In the genomic region with DNA sequence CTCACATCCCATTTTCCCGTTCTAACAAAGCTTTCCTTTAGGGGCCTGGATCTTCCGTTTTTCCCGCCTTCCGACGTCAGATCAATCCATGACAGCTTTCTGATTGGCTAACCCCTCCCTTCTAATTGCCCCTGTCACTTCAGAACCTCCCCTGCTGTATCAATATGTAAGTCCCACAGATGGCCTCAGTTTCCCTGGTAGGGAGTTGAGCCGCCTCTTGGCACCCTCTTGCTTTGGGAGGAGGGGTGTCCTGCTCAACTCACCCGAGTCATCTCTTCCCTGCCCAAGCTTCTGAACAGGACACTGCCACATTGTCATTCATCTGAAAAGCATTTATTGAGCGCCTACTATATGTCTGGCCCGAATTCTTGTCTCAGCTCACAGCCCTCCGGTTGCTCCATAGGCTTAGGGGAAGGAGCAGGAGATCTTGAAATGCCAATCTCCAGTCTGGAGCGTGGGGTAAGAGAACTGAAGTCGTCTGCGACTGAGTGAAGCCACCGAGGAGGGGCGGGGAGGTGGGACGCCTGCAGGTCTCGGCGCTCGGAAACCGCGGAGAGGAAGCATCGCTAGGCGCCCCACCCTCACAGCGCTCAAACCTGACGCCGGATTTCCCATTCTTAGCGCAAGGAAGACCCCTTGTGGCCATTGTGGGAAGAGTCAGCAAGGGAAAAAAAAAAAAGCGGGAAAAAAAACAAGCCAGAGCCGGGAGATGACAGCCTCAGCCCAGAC, we compare ENCODE assay signal across 8 cellular contexts. TPM values are rescaled to one million over a fixed set of nuclear protein-coding genes. Genes with fewer than 3 reads are reported as not detected.
DNase-seq lines count a peak whose midpoint lies in the region; ATAC-seq, FAIRE-seq and TF ChIP-seq lines count a peak whose summit lies in the region.

No MANE protein-coding gene starts in this region.

- peak overlapping the region; percentile 82 for H2AFZ ChIP-seq in GM23248
- H2AFZ ChIP-seq in astrocyte (ENCODE audit: low read depth, low read length), result peak overlapping the region; percentile 75

- H3K36me3 Mint-ChIP-seq in astrocyte (ENCODE audit: low read depth, unreplicated experiment), result no peaks in the 10 kb centered on the region

- in situ Hi-C loops in GM23248 (cut with MboI), result no loop called here
- in situ Hi-C loops in gastrocnemius medialis (cut with MboI; ENCODE audit: low sequenced_read_pairs in 4 of 4), result loop anchor here in 3 of 4 donors (5.0 to 25.0 kb wide), 3 partner anchors 151 to 429 kb away; a partner anchor contains a TSS

- peak overlapping the region; percentile 76 for H3K4me3 Mint-ChIP-seq in astrocyte (ENCODE audit: unreplicated experiment)

- ATAC-seq in gastrocnemius medialis, result peak; percentile 42 to 45
- no peak for ATAC-seq in HG03378 (IDR thresholded peaks at IDR 0.05; ENCODE audit: unreplicated experiment)

- H3K27ac Mint-ChIP-seq in astrocyte (ENCODE audit: unreplicated experiment), result no peak overlapping the region

- H4K20me1 ChIP-seq in GM23248 (ENCODE audit: insufficient read depth), result no peaks in the 10 kb centered on the region
- H4K20me1 ChIP-seq in astrocyte (ENCODE audit: insufficient read depth, low read length), result no peaks in the 10 kb centered on the region

- H3K27me3 ChIP-seq in BE2C, result peaks cover 8% of the 10 kb centered on the region
- no peaks in the 10 kb centered on the region for H3K27me3 ChIP-seq in GM23248 (replicated peaks; ENCODE audit: insufficient read depth)
- peaks cover 16% of the 10 kb centered on the region for H3K27me3 ChIP-seq in astrocyte (ENCODE audit: insufficient read depth, low read length)
- H3K27me3 ChIP-seq in gastrocnemius medialis, result peaks cover 0 to 4% (median 3%) of the 10 kb centered on the region in 3 donors

- DNase-seq in BE2C (peak; percentile 88), GM23248 (peak; percentile 89), NCI-H2081 (lab: John Stamatoyannopoulos, UW) (peak; percentile 89 to 90), T-helper 9 cell (peak; percentile 71), astrocyte (ENCODE audit: low read depth) (peak; percentile 51), iPS DF 19.7 (ENCODE audit: low read depth, low spot score) (peak; percentile 50), gastrocnemius medialis (peak; percentile 32 to 54)

- intact Hi-C loops in gastrocnemius medialis (cut with DNase I; ENCODE audit: low total_unique reads), result loop anchor here (5.0 kb wide), 2 partner anchors 61 to 424 kb away; no protein-coding TSS in a partner anchor

- H3K9me3 ChIP-seq in BE2C (no peaks in the 10 kb centered on the region), GM23248 (ENCODE audit: low read depth) (no peaks in the 10 kb centered on the region), astrocyte (ENCODE audit: insufficient read depth, low read depth, low read length) (no peaks in the 10 kb centered on the region), gastrocnemius medialis (no peaks in the 10 kb centered on the region)

- peaks cover 39% of the 10 kb centered on the region for H3K27me3 Mint-ChIP-seq in astrocyte (ENCODE audit: low read depth, unreplicated experiment)

- WGBS in GM23248 (ENCODE audit: low coverage in 1 of 2, low lambda C conversion rate in 2 of 2, missing lambda C conversion rate in 2 of 2), 2 experiments, result 11 to 13% methylated on average over 25 to 29 of the region's 29 CpGs

- peaks cover 1% of the 10 kb centered on the region for H3K9me3 Mint-ChIP-seq in astrocyte (ENCODE audit: unreplicated experiment)

- H3K79me2 ChIP-seq in GM23248 (ENCODE audit: insufficient read depth) (no peaks in the 10 kb centered on the region), astrocyte (ENCODE audit: insufficient read depth, low read length) (no peaks in the 10 kb centered on the region)

- no peak overlapping the region for H3K27ac ChIP-seq in GM23248
- H3K27ac ChIP-seq in astrocyte (ENCODE audit: low read depth, low read length), result no peak overlapping the region
- H3K27ac ChIP-seq in gastrocnemius medialis, result peak overlapping the region in 1 of 4 donors; percentile 21

- TF ChIP-seq POLR2A in gastrocnemius medialis (IDR thresholded peaks at IDR 0.05), result no peak

- H3F3A ChIP-seq in GM23248 (ENCODE audit: insufficient read depth), result peaks cover 5% of the 10 kb centered on the region; the same call in 1 of the 2 replicates

- no peak for FAIRE-seq in astrocyte (lab: Jason Lieb, UNC)

- H3K4me3 ChIP-seq in BE2C (ENCODE audit: low read depth, low read length) (peak overlapping the region; percentile 29), GM23248 (peak overlapping the region; percentile 69), astrocyte (ENCODE audit: insufficient read depth, low read depth, low read length) (peak overlapping the region; percentile 55), gastrocnemius medialis (peak overlapping the region; percentile 26 to 49 (median 39))

- H3K9me2 ChIP-seq in GM23248 (ENCODE audit: insufficient read depth), result no peaks in the 10 kb centered on the region

- peaks cover 3% of the 10 kb centered on the region; the same call in 1 of the 2 replicates for H3K4me1 ChIP-seq in BE2C
- H3K4me1 ChIP-seq in GM23248 (ENCODE audit: insufficient read depth), result peaks cover 10% of the 10 kb centered on the region
- peaks cover 25% of the 10 kb centered on the region for H3K4me1 ChIP-seq in astrocyte (ENCODE audit: insufficient read depth, low read length)
- peaks cover 15% of the 10 kb centered on the region in 2 donors for H3K4me1 ChIP-seq in gastrocnemius medialis

- H3K36me3 ChIP-seq in BE2C (no peaks in the 10 kb centered on the region), GM23248 (ENCODE audit: low read depth) (no peaks in the 10 kb centered on the region), astrocyte (ENCODE audit: insufficient read depth, low read length) (no peaks in the 10 kb centered on the region), gastrocnemius medialis (no peaks in the 10 kb centered on the region)

- H3K4me2 ChIP-seq in GM23248 (ENCODE audit: unreplicated experiment) (peak overlapping the region; percentile 97), astrocyte (ENCODE audit: low read length) (peak overlapping the region; percentile 90)

- TF ChIP-seq CTCF in BE2C (IDR thresholded peaks at IDR 0.05; ENCODE audit: low read depth, low read length) (peak; percentile 82), astrocyte (IDR thresholded peaks at IDR 0.05; ENCODE audit: insufficient read depth, low read depth, low read length) (peak; percentile 72), gastrocnemius medialis (IDR thresholded peaks at IDR 0.05 in 4 of 5, conservative IDR thresholded peaks at IDR 0.05 in 1 of 5) (peak; percentile 46 to 85 (median 65))

- peak overlapping the region; percentile 56 for H3K9ac ChIP-seq in GM23248
- H3K9ac ChIP-seq in astrocyte (ENCODE audit: low read length), result peak overlapping the region; percentile 68

- H3K4me1 Mint-ChIP-seq in astrocyte (ENCODE audit: low read depth, unreplicated experiment), result peaks cover 11% of the 10 kb centered on the region

RNA-seq across cellular contexts. Expression of a gene that starts 28.0 kb away (rescaled TPM):
- polyA plus RNA-seq in BE2C (2012; ENCODE audit: insufficient read depth, insufficient read length, low read depth), result 66.2 TPM
- total RNA-seq in GM23248 (2014; rRNA removed; shearing (Covaris generic)), result 34.5 and 38.2 TPM in 2 replicates
- 48.5 and 49.5 TPM in 2 replicates for polyA plus RNA-seq in GM23248 (2016; fragmentation: Nextera tagmentation; extraction: Ambion mirVana)
- total RNA-seq in astrocyte (22.4 and 23.8 TPM in 2 replicates), gastrocnemius medialis (10 to 100 TPM; 25.3 to 51.8 (median 35.4) TPM)
